In genomic region chr18:44495151-44495550, GRCh38 we compare ENCODE assay signal across 21 cellular contexts.
"Had no signal": no experiment of that assay in that cellular context is flagged by ENCODE, and none has a peak within 500 bp of the region (broad histone marks: within the 10 kb centered on the region; RNA-seq: fewer than 3 reads in every experiment).

No MANE protein-coding gene starts in this region.

- H3K4me1 ChIP-seq: colonic mucosa, left ventricle myocardium inferior, vagina had no signal

- DNase-seq: activated CD4-positive, alpha-beta T cell treated with anti-CD3 and anti-CD28 coated beads for 4 hours; activated CD8-positive, alpha-beta memory T cell treated with anti-CD3 and anti-CD28 coated beads, Interleukin-2, amount 50 U/mL, for 4 hours; activated CD8-positive, alpha-beta T cell treated with anti-CD3 and anti-CD28 coated beads, Interleukin-2, amount 10 ng/mL, durations not matched to agents 7 days and 5 days; activated effector memory CD4-positive, alpha-beta T cell treated with anti-CD3 and anti-CD28 coated beads, Interleukin-2, amount 50 U/mL, for 16 hours; activated T-cell treated with anti-CD3 and anti-CD28 coated beads, Interleukin-2, amount 50 U/mL, for 48 hours; amniotic stem cell; caudate nucleus; colonic mucosa; foreskin fibroblast; glutamatergic neuron; hypothalamus; left ventricle myocardium inferior; mesenchymal stem cell; natural killer cell; nucleus accumbens; posterior cingulate gyrus; retina; tibial artery had no signal

- H3K4me1 Mint-ChIP-seq: stimulated activated effector memory CD8-positive, alpha-beta T cell treated with anti-CD3 and anti-CD28 coated beads, Interleukin-12 subunit alpha, Interleukin-12 subunit beta, amount 100 ng/mL, for 72 hours had no signal

- H3K4me3 Mint-ChIP-seq: activated CD8-positive, alpha-beta T cell treated with anti-CD3 and anti-CD28 coated beads, Interleukin-2, amount 10 ng/mL, durations not matched to agents 7 days and 5 days; activated naive CD8-positive, alpha-beta T cell; natural killer cell; stimulated activated effector memory CD8-positive, alpha-beta T cell treated with anti-CD3 and anti-CD28 coated beads, Interleukin-12 subunit alpha, Interleukin-12 subunit beta, amount 100 ng/mL, for 72 hours had no signal

- ATAC-seq: activated CD8-positive, alpha-beta T cell treated with anti-CD3 and anti-CD28 coated beads, Interleukin-2, amount 10 ng/mL, durations not matched to agents 7 days and 5 days; natural killer cell; stimulated activated effector memory CD8-positive, alpha-beta T cell treated with anti-CD3 and anti-CD28 coated beads, Interleukin-12 subunit alpha, Interleukin-12 subunit beta, amount 100 ng/mL, for 72 hours had no signal

- H3K27me3 ChIP-seq: colonic mucosa, tibial artery, vagina had no signal

- H3K9me3 Mint-ChIP-seq: natural killer cell; stimulated activated effector memory CD8-positive, alpha-beta T cell treated with anti-CD3 and anti-CD28 coated beads, Interleukin-12 subunit alpha, Interleukin-12 subunit beta, amount 100 ng/mL, for 72 hours had no signal

- H3K36me3 ChIP-seq: colonic mucosa, left ventricle myocardium inferior, tibial artery, vagina had no signal

- H3K27ac Mint-ChIP-seq: activated CD8-positive, alpha-beta T cell treated with anti-CD3 and anti-CD28 coated beads, Interleukin-2, amount 10 ng/mL, durations not matched to agents 7 days and 5 days; activated naive CD8-positive, alpha-beta T cell; natural killer cell; stimulated activated effector memory CD8-positive, alpha-beta T cell treated with anti-CD3 and anti-CD28 coated beads, Interleukin-12 subunit alpha, Interleukin-12 subunit beta, amount 100 ng/mL, for 72 hours had no signal

- H3K9me3 ChIP-seq: colonic mucosa, left ventricle myocardium inferior, tibial artery, vagina had no signal

- H3K27me3 Mint-ChIP-seq: activated naive CD8-positive, alpha-beta T cell had no signal

- H3K27ac ChIP-seq: colonic mucosa, left ventricle myocardium inferior, tibial artery, vagina had no signal

- H3K4me3 ChIP-seq: colonic mucosa, left ventricle myocardium inferior, tibial artery, vagina had no signal
